10 cellular contexts compared by ENCODE assay signal in the genomic region with DNA sequence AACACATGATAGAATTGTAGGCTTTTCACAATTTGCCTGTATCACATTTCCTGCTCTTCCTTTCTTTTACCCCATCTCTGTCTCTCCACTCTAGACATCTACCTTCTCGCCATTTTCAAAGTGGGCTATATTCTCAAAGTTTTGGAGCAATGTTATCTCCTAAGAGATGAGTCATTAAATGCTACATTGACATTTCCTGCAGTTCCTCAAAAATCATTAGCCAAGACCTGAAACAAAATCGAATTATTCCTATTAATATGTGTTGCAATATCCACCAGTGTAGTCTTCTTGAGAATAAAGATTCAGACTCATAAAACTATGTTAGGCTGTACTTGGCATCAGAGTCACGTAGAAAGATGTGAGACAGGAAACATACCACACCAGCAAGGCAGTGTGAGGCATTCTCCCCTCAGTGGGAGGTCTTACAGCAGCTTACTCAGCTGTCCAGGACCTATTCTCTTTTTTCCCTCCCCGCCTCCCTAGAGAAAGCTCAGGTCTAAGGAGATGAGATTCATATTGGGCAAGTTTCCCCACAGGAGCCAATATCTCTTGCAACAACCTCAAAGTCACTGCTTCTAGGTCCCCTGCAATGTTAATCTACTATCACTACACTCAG. TPM values are rescaled to one million over a fixed set of nuclear protein-coding genes. Genes with fewer than 3 reads are reported as not detected.
DNase-seq lines count a peak whose midpoint lies in the region; ATAC-seq and TF ChIP-seq lines count a peak whose summit lies in the region.
"Had no signal": no experiment of that assay in that cellular context is flagged by ENCODE, and none has a peak within 500 bp of the region (broad histone marks: within the 10 kb centered on the region; RNA-seq: fewer than 3 reads in every experiment).

No MANE protein-coding gene starts in this region.

- no peaks in the 10 kb centered on the region for H3K36me3 ChIP-seq in right atrium auricular region
- H3K36me3 ChIP-seq in upper lobe of left lung: no peaks in the 10 kb centered on the region

- TF ChIP-seq POLR2A in upper lobe of left lung (IDR thresholded peaks at IDR 0.05): no peak

- ATAC-seq in Right ventricle myocardium inferior (peak; percentile 34), upper lobe of left lung (ENCODE audit: low FRiP score in 2 of 2) (no peak)

- DNase-seq in Right ventricle myocardium inferior (ENCODE audit: missing footprints): no peak
- DNase-seq in right atrium auricular region (ENCODE audit: low spot score): no peak
- peak; percentile 92 for DNase-seq in astrocyte of the spinal cord (ENCODE audit: low read depth, low spot score)
- DNase-seq in iPS-NIHi7 (ENCODE audit: extremely low spot score): peak; percentile 32
- no peak for DNase-seq in upper lobe of left lung
- DNase-seq in NCI-H526 (lab: John Stamatoyannopoulos, UW): no peak
- no peak for DNase-seq in activated CD4-positive, alpha-beta T cell treated with anti-CD3 and anti-CD28 coated beads, Interleukin-2, amount 50 U/mL, for 1 hour
- DNase-seq in GM03348 (ENCODE audit: low spot score): no peak
- DNase-seq: KG1, NCI-H510A had no signal

- 70 to 81% methylated on average over 4 of the region's 4 CpGs for WGBS in upper lobe of left lung, 2 donors

- H3K9me3 ChIP-seq in right atrium auricular region (no peaks in the 10 kb centered on the region), upper lobe of left lung (no peaks in the 10 kb centered on the region)

- no peak for TF ChIP-seq EP300 in upper lobe of left lung (IDR thresholded peaks at IDR 0.05)

- H3K4me3 ChIP-seq in right atrium auricular region (no peak overlapping the region), astrocyte of the spinal cord (ENCODE audit: low read depth, low read length) (no peak overlapping the region), upper lobe of left lung (no peak overlapping the region)

- in situ Hi-C loops in astrocyte of the spinal cord (cut with HindIII; ENCODE audit: low sequenced_read_pairs): no loop called here

- peak overlapping the region in 1 of 2 donors; percentile 44 for H3K27ac ChIP-seq in right atrium auricular region
- H3K27ac ChIP-seq in upper lobe of left lung: peak overlapping the region; percentile 2 to 54 (median 39)

- H3K27me3 ChIP-seq in right atrium auricular region (no peaks in the 10 kb centered on the region), upper lobe of left lung (no peaks in the 10 kb centered on the region)

- intact Hi-C loops in Right ventricle myocardium inferior (cut with DNase I): no loop called here

- no peak for TF ChIP-seq CTCF in right atrium auricular region (IDR thresholded peaks at IDR 0.05)
- TF ChIP-seq CTCF in astrocyte of the spinal cord (IDR thresholded peaks at IDR 0.05; ENCODE audit: low read depth, low read length): no peak
- TF ChIP-seq CTCF in upper lobe of left lung (IDR thresholded peaks at IDR 0.05): no peak

- H3K4me1 ChIP-seq in right atrium auricular region (no peaks in the 10 kb centered on the region), upper lobe of left lung (peaks cover 0 to 6% (median 2%) of the 10 kb centered on the region in 4 donors)

RNA-seq across cellular contexts. Expression of gene FRRS1, which starts 38.8 kb away (rescaled TPM):
- total RNA-seq in Right ventricle myocardium inferior: 2.8 TPM
- total RNA-seq in right atrium auricular region: 1 to 10 TPM; 3.4 to 3.5 TPM
- total RNA-seq in upper lobe of left lung: 10 to 100 TPM in 2 of 6 donors, 1 to 10 TPM in 4; 2.2 to 12.6 (median 9.3) TPM

Comparison
In these comparisons a context has a peak if more than half of its experiments do, and no peak if none do; other contexts are left out.
1. DNase-seq: peak in astrocyte of the spinal cord (single experiment) and iPS-NIHi7 (single experiment); none in Right ventricle myocardium inferior (single experiment), right atrium auricular region (single experiment), upper lobe of left lung (0 of 2), NCI-H526 (0 of 2), activated CD4-positive, alpha-beta T cell treated with anti-CD3 and anti-CD28 coated beads, Interleukin-2, amount 50 U/mL, for 1 hour (single experiment) and GM03348 (single experiment).